ENCODE assay signal across 28 cellular contexts in genomic region chr6:148175511-148176188, GRCh38.
DNase-seq lines count a peak whose midpoint lies in the region; ATAC-seq and TF ChIP-seq lines count a peak whose summit lies in the region.
"Had no signal": no experiment of that assay in that cellular context is flagged by ENCODE, and none has a peak within 500 bp of the region (broad histone marks: within the 10 kb centered on the region; RNA-seq: fewer than 3 reads in every experiment).

No MANE protein-coding gene starts in this region.

- CTCF ChIA-PET in AG04449 (lab: Yijun Ruan, JAX) (interaction anchor here (0.7 to 3.7 kb wide), 21 partner anchors 8 to 669 kb away, joined by 3 to 188 read pairs (median 12); partner anchors contain the start of gene SAMD5), mammary epithelial cell (lab: Charles Lee; ENCODE audit: low non-redundant PET) (no interaction called here)

- H3K27me3 ChIP-seq in mammary epithelial cell (ENCODE audit: insufficient read depth, low read length) (no peaks in the 10 kb centered on the region), left ventricle myocardium inferior (ENCODE audit: low read depth) (no peaks in the 10 kb centered on the region), gastroesophageal sphincter (no peaks in the 10 kb centered on the region)
- H3K27me3 ChIP-seq: ovary, sigmoid colon, suprapubic skin, vagina had no signal

- POLR2A ChIA-PET in AG04449 (lab: Yijun Ruan, JAX): no interaction called here

- H3K36me3 ChIP-seq in mammary epithelial cell (ENCODE audit: insufficient read depth, low read length) (no peaks in the 10 kb centered on the region), left ventricle myocardium inferior (no peaks in the 10 kb centered on the region), gastroesophageal sphincter (no peaks in the 10 kb centered on the region)
- H3K36me3 ChIP-seq: ovary, sigmoid colon, suprapubic skin, vagina had no signal

- in situ Hi-C loops in mammary epithelial cell (cut with MboI; ENCODE audit: low sequenced_read_pairs in 2 of 2) (no loop called here), G401 (cut with HindIII; ENCODE audit: low sequenced_read_pairs) (no loop called here)

- no TSS peak for BruUV-seq in mammary epithelial cell (replicated peaks; lab: Mats Ljungman, UMichigan)

- 92% methylated on average over 5 of the region's 8 CpGs for WGBS in mammary epithelial cell (ENCODE audit: low coverage, missing lambda C conversion rate)
- WGBS in gastroesophageal sphincter (ENCODE audit: low coverage in 1 of 2), 2 donors: 79 to 86% methylated on average over 6 to 8 of the region's 8 CpGs

- no peak overlapping the region for H3K27ac ChIP-seq in mammary epithelial cell (ENCODE audit: insufficient read depth, low read depth, low read length)
- H3K27ac ChIP-seq in left ventricle myocardium inferior (replicated peaks): no peak overlapping the region
- no peak overlapping the region for H3K27ac ChIP-seq in gastroesophageal sphincter
- H3K27ac ChIP-seq: HL-60, ovary, sigmoid colon, SK-N-MC, suprapubic skin, vagina had no signal

- H3K9me3 ChIP-seq in mammary epithelial cell (replicated peaks; ENCODE audit: insufficient read depth, low read length) (no peaks in the 10 kb centered on the region), left ventricle myocardium inferior (replicated peaks) (no peaks in the 10 kb centered on the region), gastroesophageal sphincter (no peaks in the 10 kb centered on the region)
- H3K9me3 ChIP-seq: ovary, sigmoid colon, suprapubic skin, vagina had no signal

- H3K79me2 ChIP-seq in mammary epithelial cell (ENCODE audit: insufficient read depth, low read length): no peaks in the 10 kb centered on the region

- no peak for ATAC-seq in GM19328 (IDR thresholded peaks at IDR 0.05; ENCODE audit: unreplicated experiment)
- ATAC-seq in gastroesophageal sphincter: no peak
- ATAC-seq: activated CD8-positive, alpha-beta T cell treated with anti-CD3 and anti-CD28 coated beads for 36 hours; effector memory CD8-positive, alpha-beta T cell; naive thymus-derived CD4-positive, alpha-beta T cell had no signal

- no peak for TF ChIP-seq POLR2A in gastroesophageal sphincter (IDR thresholded peaks at IDR 0.05)

- no peak overlapping the region for H3K9ac ChIP-seq in mammary epithelial cell (ENCODE audit: insufficient read depth, low read length)

- H3K4me2 ChIP-seq in mammary epithelial cell (ENCODE audit: insufficient read depth, low read depth, low read length): no peak overlapping the region

- dilution Hi-C loops in mammary epithelial cell (cut with HindIII; ENCODE audit: low sequenced_read_pairs): loop anchor here (5.0 kb wide), 1 partner anchor 72 kb away; no protein-coding TSS in a partner anchor

- no peak overlapping the region for H3K4me3 ChIP-seq in AG04449 (ENCODE audit: low read depth, low read length)
- no peak overlapping the region for H3K4me3 ChIP-seq in mammary epithelial cell (replicated peaks in 1 of 3; ENCODE audit: insufficient read depth in 1 of 3, low read depth in 2 of 3, low read length in 3 of 3)
- no peak overlapping the region for H3K4me3 ChIP-seq in foreskin fibroblast (ENCODE audit: low read depth in 1 of 2, low read length in 2 of 2)
- H3K4me3 ChIP-seq in left ventricle myocardium inferior: no peak overlapping the region
- no peak overlapping the region for H3K4me3 ChIP-seq in gastroesophageal sphincter
- H3K4me3 ChIP-seq: ovary, sigmoid colon, SK-N-MC, suprapubic skin, vagina had no signal

- intact Hi-C loops in mammary epithelial cell (cut with micrococcal nuclease): loop anchor here (5.0 kb wide), 2 partner anchors 167 to 432 kb away; partner anchors contain the start of gene SASH1
- intact Hi-C loops in left ventricle myocardium inferior (cut with micrococcal nuclease): loop anchor here (2.0 to 5.0 kb wide), 2 partner anchors 77 to 289 kb away; no protein-coding TSS in a partner anchor

- H4K20me1 ChIP-seq in mammary epithelial cell (ENCODE audit: insufficient read depth, low read length): no peaks in the 10 kb centered on the region

- no peak for TF ChIP-seq EP300 in gastroesophageal sphincter (IDR thresholded peaks at IDR 0.05)

- H2AFZ ChIP-seq in mammary epithelial cell (ENCODE audit: low read depth, low read length): no peak overlapping the region

- TF ChIP-seq CTCF in AG04449 (IDR thresholded peaks at IDR 0.05; ENCODE audit: insufficient read depth, low read length, missing control alignments) (no peak), mammary epithelial cell (conservative IDR thresholded peaks at IDR 0.05 in 1 of 2, IDR thresholded peaks at IDR 0.05 in 1 of 2; ENCODE audit: extremely low read depth in 1 of 2, insufficient read depth in 1 of 2, low read depth in 1 of 2, low read length in 2 of 2) (no peak), foreskin fibroblast (IDR thresholded peaks at IDR 0.05; ENCODE audit: low read depth, low read length) (no peak), left ventricle myocardium inferior (IDR thresholded peaks at IDR 0.05; ENCODE audit: borderline replicate concordance) (no peak), gastroesophageal sphincter (IDR thresholded peaks at IDR 0.05) (no peak)

- H3K4me1 ChIP-seq in mammary epithelial cell (ENCODE audit: insufficient read depth, low read length) (no peaks in the 10 kb centered on the region), left ventricle myocardium inferior (no peaks in the 10 kb centered on the region), gastroesophageal sphincter (peaks cover 0 to 5% (median 0%) of the 10 kb centered on the region in 3 donors)
- H3K4me1 ChIP-seq: sigmoid colon, suprapubic skin, vagina had no signal

- DNase-seq in AG04449 (ENCODE audit: low read depth, low spot score) (peak; percentile 5), HT1080 (ENCODE audit: low read depth) (peak; percentile 16), mammary epithelial cell (peak; percentile 58), foreskin fibroblast (peak; percentile 14 to 38), left ventricle myocardium inferior (no peak), G401 (ENCODE audit: low spot score) (no peak)
- DNase-seq: activated CD4-positive, CD25-positive, alpha-beta regulatory T cell; activated CD8-positive, alpha-beta T cell treated with anti-CD3 and anti-CD28 coated beads for 36 hours; activated naive CD4-positive, alpha-beta T cell treated with Interleukin-2 at 50 U/mL for 16 hours; C1 segment of cervical spinal cord; cerebellar nuclear complex; effector memory CD8-positive, alpha-beta T cell; foreskin melanocyte; GF-D8; MM.1S; naive thymus-derived CD4-positive, alpha-beta T cell; NCI-H1694 treated with DMSO at 0.1 percent for 48 hours; NCI-H446 treated with DMSO at 0.1 percent for 48 hours; ovary; RPMI8226; sigmoid colon; T1000 had no signal

Comparison
In these comparisons a context has a peak if more than half of its experiments do, and no peak if none do; other contexts are left out.
1. DNase-seq: peak in AG04449 (single experiment), HT1080 (single experiment), mammary epithelial cell (single experiment) and foreskin fibroblast (2 of 2); none in left ventricle myocardium inferior (single experiment) and G401 (single experiment).